7 cellular contexts compared by ENCODE assay signal in genomic region chr7:19689130-19689529, GRCh38. TPM values are rescaled to one million over a fixed set of nuclear protein-coding genes. Genes with fewer than 3 reads are reported as not detected.
DNase-seq lines count a peak whose midpoint lies in the region; ATAC-seq and TF ChIP-seq lines count a peak whose summit lies in the region.
"Not testable (repeated sequence)": the region's sequence is repeated elsewhere in the genome, so short reads cannot be mapped to it uniquely, and the experiment has no call there.

No MANE protein-coding gene starts in this region.

- intact Hi-C loops in Caco-2 (cut with micrococcal nuclease; ENCODE audit: unreplicated experiment), result not testable (repeated sequence)

- H3K4me3 ChIP-seq in Caco-2 (ENCODE audit: low read depth, low read length), result peak overlapping the region; percentile 14; the same call in 1 of the 2 replicates
- peak overlapping the region; percentile 19; the same call in 1 of the 2 replicates for H3K4me3 ChIP-seq in HUES6 (ENCODE audit: low read depth, low read length)
- H3K4me3 ChIP-seq in hepatocyte, neural progenitor cell: not testable (repeated sequence)

- H2AFZ ChIP-seq in hepatocyte, result not testable (repeated sequence)
- peak overlapping the region; percentile 76 for H2AFZ ChIP-seq in neural progenitor cell (replicated peaks)

- DNase-seq in Caco-2 (peak in 1 of 2 experiments; percentile 30), NCI-H82 (lab: John Stamatoyannopoulos, UW) (peak; percentile 12), WTC11 (ENCODE audit: low spot score) (peak; percentile 52)
- DNase-seq in hepatocyte (ENCODE audit: low spot score); neural progenitor cell (ENCODE audit: low spot score): not testable (repeated sequence)

- not testable (repeated sequence) for H3K27me3 ChIP-seq in Caco-2 (replicated peaks; ENCODE audit: control insufficient read depth, insufficient read depth, low read length); HUES6 (ENCODE audit: control insufficient read depth, insufficient read depth, low read length); hepatocyte; neural progenitor cell

- not testable (repeated sequence) for TF ChIP-seq CTCF in Caco-2 (IDR thresholded peaks at IDR 0.05; ENCODE audit: insufficient read depth in 1 of 2, low read depth in 1 of 2, low read length in 1 of 2, severe bottlenecking in 1 of 2, unreplicated experiment in 1 of 2); WTC11 (IDR thresholded peaks at IDR 0.05); hepatocyte (IDR thresholded peaks at IDR 0.05; ENCODE audit: poor library complexity); neural progenitor cell (IDR thresholded peaks at IDR 0.05)

- H3F3A ChIP-seq in neural progenitor cell (ENCODE audit: low read depth), result not testable (repeated sequence)

- H3K27me3 Mint-ChIP-seq in Caco-2 (ENCODE audit: insufficient read depth, unreplicated experiment); WTC11 (ENCODE audit: low read depth); neural progenitor cell (ENCODE audit: insufficient read depth, low read depth): not testable (repeated sequence)

- not testable (repeated sequence) for H3K4me1 ChIP-seq in Caco-2; ES-I3 (ENCODE audit: insufficient read depth, low read length); HUES6 (ENCODE audit: control insufficient read depth, insufficient read depth, low read length); hepatocyte (ENCODE audit: insufficient read depth); neural progenitor cell

- not testable (repeated sequence) for H3K9me3 ChIP-seq in Caco-2; ES-I3 (ENCODE audit: control insufficient read depth, insufficient read depth, low read length); hepatocyte (ENCODE audit: low read depth); neural progenitor cell (ENCODE audit: low read depth)
- peaks cover 19% of the 10 kb centered on the region; the same call in 1 of the 2 replicates for H3K9me3 ChIP-seq in HUES6 (ENCODE audit: control insufficient read depth, insufficient read depth, low read depth, low read length)

- H3K36me3 Mint-ChIP-seq in Caco-2 (ENCODE audit: insufficient read depth, unreplicated experiment); neural progenitor cell: not testable (repeated sequence)
- H3K36me3 Mint-ChIP-seq in WTC11, result peaks cover 18% of the 10 kb centered on the region

- H3K27ac Mint-ChIP-seq in Caco-2 (ENCODE audit: unreplicated experiment); neural progenitor cell: not testable (repeated sequence)
- peak overlapping the region; percentile 83 for H3K27ac Mint-ChIP-seq in WTC11

- WGBS in hepatocyte (ENCODE audit: low lambda C conversion rate, missing lambda C conversion rate), result 44% methylated on average over 12 of the region's 12 CpGs

- CTCF ChIA-PET in Caco-2 (lab: Charles Lee), result not testable (repeated sequence)
- CTCF ChIA-PET in WTC11 (lab: Charles Lee), result interaction anchor here (1.1 to 1.3 kb wide), 2 partner anchors 20 to 25 kb away, joined by 3 to 5 read pairs; partner anchors contain the start of gene POLR1F

- not testable (repeated sequence) for BruUV-seq in Caco-2 (replicated peaks; lab: Mats Ljungman, UMichigan)

- POLR2A ChIA-PET in Caco-2 (lab: Charles Lee), result not testable (repeated sequence)
- POLR2A ChIA-PET in WTC11 (lab: Charles Lee), result interaction anchor here (0.7 kb wide), 1 partner anchor 11 kb away, joined by 3 read pairs; no protein-coding TSS in a partner anchor

- H3K9me3 Mint-ChIP-seq in Caco-2 (ENCODE audit: unreplicated experiment); neural progenitor cell: not testable (repeated sequence)
- peaks cover 26% of the 10 kb centered on the region for H3K9me3 Mint-ChIP-seq in WTC11

- not testable (repeated sequence) for H3K36me3 ChIP-seq in Caco-2 (ENCODE audit: control insufficient read depth, insufficient read depth, low read length); ES-I3 (ENCODE audit: insufficient read depth, low read length); HUES6 (ENCODE audit: control insufficient read depth, insufficient read depth, low read length); hepatocyte (replicated peaks; ENCODE audit: insufficient read depth, low read depth); neural progenitor cell

- H3K9me2 ChIP-seq in hepatocyte (replicated peaks; ENCODE audit: insufficient read depth), result not testable (repeated sequence)

- peak overlapping the region; percentile 33 for H3K4me2 ChIP-seq in hepatocyte
- H3K4me2 ChIP-seq in neural progenitor cell, result peak overlapping the region; percentile 64

- peak overlapping the region; percentile 29 for H3K4me3 Mint-ChIP-seq in Caco-2 (ENCODE audit: unreplicated experiment)
- H3K4me3 Mint-ChIP-seq in WTC11, result peak overlapping the region; percentile 65
- H3K4me3 Mint-ChIP-seq in neural progenitor cell, result not testable (repeated sequence)

- not testable (repeated sequence) for ATAC-seq in WTC11

- H3K79me2 ChIP-seq in hepatocyte; neural progenitor cell (ENCODE audit: low read depth): not testable (repeated sequence)

- not testable (repeated sequence) for H4K20me1 ChIP-seq in hepatocyte (ENCODE audit: insufficient read depth, poor library complexity, severe bottlenecking); neural progenitor cell (ENCODE audit: low read depth)

- not testable (repeated sequence) for H3K27ac ChIP-seq in HUES6 (ENCODE audit: low read depth, low read length); hepatocyte; neural progenitor cell

- H3K4me1 Mint-ChIP-seq in Caco-2 (ENCODE audit: low read depth, unreplicated experiment); neural progenitor cell: not testable (repeated sequence)
- H3K4me1 Mint-ChIP-seq in WTC11, result peaks cover 13% of the 10 kb centered on the region

- peak overlapping the region; percentile 63 for H3K9ac ChIP-seq in ES-I3 (ENCODE audit: low read depth, low read length)
- H3K9ac ChIP-seq in HUES6 (ENCODE audit: low read length); neural progenitor cell: not testable (repeated sequence)

TF ChIP-seq in WTC11, 78 proteins besides CTCF, POLR2A, EP300 and RAD21:
- TF ChIP-seq ZNF396 (CRISPR knock-in tag; IDR thresholded peaks at IDR 0.05; ENCODE audit: borderline replicate concordance) (peak; percentile 13; the same call in 1 of the 2 replicates), FOXP4 (CRISPR knock-in tag; IDR thresholded peaks at IDR 0.05) (peak; percentile 76; the same call in 1 of the 2 replicates), FOXK1 (CRISPR knock-in tag; IDR thresholded peaks at IDR 0.05) (peak; percentile 90), ZNF281 (CRISPR knock-in tag; IDR thresholded peaks at IDR 0.05) (peak; percentile 76), FOXP1 (CRISPR knock-in tag; IDR thresholded peaks at IDR 0.05; ENCODE audit: borderline replicate concordance) (peak; percentile 36; the same call in 1 of the 2 replicates)

RNA-seq across cellular contexts. Expression of gene POLR1F, which starts 19.7 kb away (rescaled TPM):
- total RNA-seq in Caco-2 (2022) (15.6 and 21.6 TPM in 2 replicates), WTC11 (2021) (18.6 to 22.3 TPM (median 19.2 TPM) in 3 replicates), hepatocyte (14.4 and 18.8 TPM in 2 replicates), neural progenitor cell (ENCODE audit: low replicate concordance) (15.5 and 29.7 TPM in 2 replicates)
- polyA plus RNA-seq in hepatocyte, result 17.2 and 19.3 TPM in 2 replicates
